ENCODE assay signal across 29 cellular contexts in genomic region chr20:35106827-35107380, GRCh38.
"Had no signal": no experiment of that assay in that cellular context is flagged by ENCODE, and none has a peak within 500 bp of the region (broad histone marks: within the 10 kb centered on the region; RNA-seq: fewer than 3 reads in every experiment).

No MANE protein-coding gene starts in this region.

- H3K27ac ChIP-seq: Peyer's patch, VCaP had no signal

- ATAC-seq: activated naive CD8-positive, alpha-beta T cell treated with anti-CD3 and anti-CD28 coated beads, Interleukin-2, amount 50 U/mL, for 24 hours; PC-3 had no signal

- H3K4me3 ChIP-seq: Peyer's patch had no signal

- FAIRE-seq: colon had no signal

- DNase-seq: activated B cell treated with CpG ODN at 0.5 μM for 24 hours; activated CD4-positive, alpha-beta memory T cell treated with anti-CD3 and anti-CD28 coated beads for 36 hours; activated CD4-positive, alpha-beta T cell treated with anti-CD3 and anti-CD28 coated beads for 4 hours; activated CD4-positive, alpha-beta T cell treated with anti-CD3 and anti-CD28 coated beads, Interleukin-2, amount 50 U/mL, for 1 hour; activated CD4-positive, CD25-positive, alpha-beta regulatory T cell treated with anti-CD3 and anti-CD28 coated beads, Interleukin-2, amount 50 U/mL, for 72 hours; activated CD8-positive, alpha-beta memory T cell treated with anti-CD3 and anti-CD28 coated beads, Interleukin-2, amount 50 U/mL, for 4 hours; activated effector memory CD4-positive, alpha-beta T cell treated with Interleukin-2 at 50 U/mL for 16 hours; activated naive CD4-positive, alpha-beta T cell treated with anti-CD3 and anti-CD28 coated beads, Interleukin-2, amount 10 ng/mL, durations not matched to agents 7 days and 5 days; activated naive CD8-positive, alpha-beta T cell treated with anti-CD3 and anti-CD28 coated beads, Interleukin-2, amount 50 U/mL, for 24 hours; activated T-cell treated with anti-CD3 and anti-CD28 coated beads for 4 hours; activated T-cell treated with anti-CD3 and anti-CD28 coated beads, Interleukin-2, amount 50 U/mL, for 48 hours; anterior cingulate cortex; central memory CD4-positive, alpha-beta T cell; NCI-H1105; NCI-H1417 treated with DMSO at 0.1 percent for 48 hours; NCI-H187 treated with DMSO at 0.1 percent for 48 hours; NCI-H2081; NCI-H226; NCI-H524 treated with DMSO at 0.1 percent for 48 hours; PC-3; Peyer's patch; Right ventricle myocardium superior; RPMI8226; SW 1271; T-helper 1 cell; T-helper 2 cell; T-helper 9 cell had no signal

- H3K27me3 ChIP-seq: Peyer's patch had no signal

- H3K4me1 ChIP-seq: Peyer's patch had no signal

- H3K9me3 ChIP-seq: Peyer's patch had no signal

- H3K36me3 ChIP-seq: Peyer's patch had no signal
